ENCODE assay signal across 34 cellular contexts in genomic region chr13:24184855-24185254, GRCh38. TPM values are rescaled to one million over a fixed set of nuclear protein-coding genes. Genes with fewer than 3 reads are reported as not detected.
DNase-seq lines count a peak whose midpoint lies in the region; ATAC-seq, FAIRE-seq and TF ChIP-seq lines count a peak whose summit lies in the region.
"Had no signal": no experiment of that assay in that cellular context is flagged by ENCODE, and none has a peak within 500 bp of the region (broad histone marks: within the 10 kb centered on the region; RNA-seq: fewer than 3 reads in every experiment).

No MANE protein-coding gene starts in this region.

- peaks cover 17% of the 10 kb centered on the region for H3K9me3 Mint-ChIP-seq in nephron
- H3K9me3 Mint-ChIP-seq in activated T-helper 1 cell treated with anti-CD3 and anti-CD28 coated beads, Interleukin-12 subunit alpha, Interleukin-12 subunit beta, Interleukin-2, Interleukin-4 antibody, amounts not matched to agents 30 ng/mL and 10 ng/mL and 1 ng/mL, durations not matched to agents 14 hours and 24 hours and 36 hours, result peaks cover 22% of the 10 kb centered on the region

- H3K4me3 Mint-ChIP-seq in nephron, result peak overlapping the region in 1 of 3 experiments; percentile 1
- H3K4me3 Mint-ChIP-seq in activated T-helper 1 cell treated with anti-CD3 and anti-CD28 coated beads, Interleukin-12 subunit alpha, Interleukin-12 subunit beta, Interleukin-2, Interleukin-4 antibody, amounts not matched to agents 30 ng/mL and 10 ng/mL and 1 ng/mL, durations not matched to agents 14 hours and 24 hours and 36 hours, result no peak overlapping the region
- H3K4me3 Mint-ChIP-seq: activated CD4-positive, alpha-beta T cell treated with anti-CD3 and anti-CD28 coated beads for 36 hours; activated CD8-positive, alpha-beta T cell treated with anti-CD3 and anti-CD28 coated beads for 36 hours; activated naive CD4-positive, alpha-beta T cell treated with anti-CD3 and anti-CD28 coated beads, Interleukin-2, amount 10 ng/mL, durations not matched to agents 7 days and 5 days; activated T-helper 17 cell treated with anti-CD3 and anti-CD28 coated beads, Interleukin-2, amount 50 U/mL, for 72 hours; B cell; CD8-positive, alpha-beta T cell; immature natural killer cell; nephron progenitor cell; T-helper 2 cell treated with Interferon-gamma antibody and Interleukin-4, amounts not matched to agents 5 μg/mL and 100 μg/mL, for 36 hours had no signal

- DNase-seq in body of pancreas (peak in 3 of 4 donors; percentile 45 to 57 (median 49)), kidney (no peak), NCI-H446 treated with DMSO at 0.1 percent for 48 hours (lab: John Stamatoyannopoulos, UW) (no peak)
- no peak for DNase-seq in activated T-helper 1 cell treated with anti-CD3 and anti-CD28 coated beads, Interleukin-12 subunit alpha, Interleukin-12 subunit beta, Interleukin-2, Interleukin-4 antibody, amounts not matched to agents 30 ng/mL and 10 ng/mL and 1 ng/mL, durations not matched to agents 14 hours and 24 hours and 36 hours (ENCODE audit: low spot score)
- DNase-seq in stimulated activated naive CD4-positive, alpha-beta T cell treated with Interleukin-2 at 50 U/mL for 16 hours (lab: John Stamatoyannopoulos, UW), result no peak
- DNase-seq: activated CD4-positive, alpha-beta T cell treated with anti-CD3 and anti-CD28 coated beads for 36 hours; activated CD8-positive, alpha-beta memory T cell treated with anti-CD3 and anti-CD28 coated beads, Interleukin-2, amount 50 U/mL, for 48 hours; activated CD8-positive, alpha-beta T cell treated with anti-CD3 and anti-CD28 coated beads for 36 hours; activated naive CD4-positive, alpha-beta T cell treated with anti-CD3 and anti-CD28 coated beads, Interleukin-2, amount 10 ng/mL, durations not matched to agents 7 days and 5 days; adrenal gland; CD8-positive, alpha-beta T cell; cerebellar nuclear complex; DMS 273 treated with DMSO at 0.1 percent for 48 hours; immature natural killer cell; midbrain; NCI-H1105; NCI-H1930; NCI-H526 treated with DMSO at 0.1 percent for 48 hours; nephron progenitor cell; PC-9; retina; Right ventricle myocardium superior; stimulated activated CD4-positive, alpha-beta T cell treated with anti-CD3 and anti-CD28 coated beads, Interleukin-1b, Interleukin-23, amount 100 ng/mL, for 48 hours; stimulated activated naive CD8-positive, alpha-beta T cell treated with anti-CD3 and anti-CD28 coated beads, Interleukin-15, Interleukin-2, amounts not matched to agents 100 U/mL and 50 U/mL, for 24 hours had no signal

- H3K36me3 Mint-ChIP-seq in nephron (ENCODE audit: low read depth), result peaks cover 24% of the 10 kb centered on the region
- H3K36me3 Mint-ChIP-seq in activated T-helper 1 cell treated with anti-CD3 and anti-CD28 coated beads, Interleukin-12 subunit alpha, Interleukin-12 subunit beta, Interleukin-2, Interleukin-4 antibody, amounts not matched to agents 30 ng/mL and 10 ng/mL and 1 ng/mL, durations not matched to agents 14 hours and 24 hours and 36 hours (ENCODE audit: low read depth), result peaks cover 12% of the 10 kb centered on the region

- no peak for TF ChIP-seq POLR2A in body of pancreas (IDR thresholded peaks at IDR 0.05)

- intact Hi-C loops in body of pancreas (cut with DNase I) (no loop called here), kidney (cut with DNase I) (no loop called here)
- intact Hi-C loops in activated T-helper 1 cell treated with anti-CD3 and anti-CD28 coated beads, Interleukin-12 subunit alpha, Interleukin-12 subunit beta, Interleukin-2, Interleukin-4 antibody, amounts not matched to agents 30 ng/mL and 10 ng/mL and 1 ng/mL, durations not matched to agents 14 hours and 24 hours and 36 hours (cut with micrococcal nuclease), result loop anchor here (5.0 to 10.0 kb wide), 2 partner anchors 390 to 433 kb away; no protein-coding TSS in a partner anchor

- H3K27ac ChIP-seq in 22Rv1 (peak overlapping the region; percentile 86), body of pancreas (peak overlapping the region; percentile 96 to 99 (median 97)), kidney (ENCODE audit: low read depth in 2 of 2, low read length in 2 of 2) (peak overlapping the region; percentile 92 to 98)
- H3K27ac ChIP-seq: PC-9 had no signal

- H3K4me3 ChIP-seq in body of pancreas, result no peak overlapping the region
- peak overlapping the region; percentile 28 to 44 for H3K4me3 ChIP-seq in kidney (ENCODE audit: low read length in 2 of 2)
- H3K4me3 ChIP-seq: adrenal gland, GM12878, K562, PC-9 had no signal

- no peaks in the 10 kb centered on the region for H3K27me3 ChIP-seq in body of pancreas
- H3K27me3 ChIP-seq: adrenal gland had no signal

- H3K27me3 Mint-ChIP-seq in nephron (ENCODE audit: low read depth), result no peaks in the 10 kb centered on the region
- H3K27me3 Mint-ChIP-seq in activated T-helper 1 cell treated with anti-CD3 and anti-CD28 coated beads, Interleukin-12 subunit alpha, Interleukin-12 subunit beta, Interleukin-2, Interleukin-4 antibody, amounts not matched to agents 30 ng/mL and 10 ng/mL and 1 ng/mL, durations not matched to agents 14 hours and 24 hours and 36 hours (ENCODE audit: insufficient read depth), result no peaks in the 10 kb centered on the region
- H3K27me3 Mint-ChIP-seq: activated CD4-positive, alpha-beta T cell treated with anti-CD3 and anti-CD28 coated beads for 36 hours; activated CD8-positive, alpha-beta T cell treated with anti-CD3 and anti-CD28 coated beads for 36 hours; activated naive CD4-positive, alpha-beta T cell treated with anti-CD3 and anti-CD28 coated beads, Interleukin-2, amount 10 ng/mL, durations not matched to agents 7 days and 5 days; activated T-helper 17 cell treated with anti-CD3 and anti-CD28 coated beads, Interleukin-2, amount 50 U/mL, for 72 hours; B cell had no signal

- H3K9me3 ChIP-seq in body of pancreas, result no peaks in the 10 kb centered on the region
- peaks cover 0 to 5% of the 10 kb centered on the region in 2 donors for H3K9me3 ChIP-seq in kidney (ENCODE audit: control insufficient read depth in 1 of 2, low read length in 2 of 2)

- H3K27ac Mint-ChIP-seq in nephron, result peak overlapping the region; percentile 93 to 98 (median 94)
- H3K27ac Mint-ChIP-seq in activated T-helper 1 cell treated with anti-CD3 and anti-CD28 coated beads, Interleukin-12 subunit alpha, Interleukin-12 subunit beta, Interleukin-2, Interleukin-4 antibody, amounts not matched to agents 30 ng/mL and 10 ng/mL and 1 ng/mL, durations not matched to agents 14 hours and 24 hours and 36 hours, result no peak overlapping the region
- H3K27ac Mint-ChIP-seq: activated CD4-positive, alpha-beta T cell treated with anti-CD3 and anti-CD28 coated beads for 36 hours; activated CD8-positive, alpha-beta T cell treated with anti-CD3 and anti-CD28 coated beads for 36 hours; activated naive CD4-positive, alpha-beta T cell treated with anti-CD3 and anti-CD28 coated beads, Interleukin-2, amount 10 ng/mL, durations not matched to agents 7 days and 5 days; activated T-helper 17 cell treated with anti-CD3 and anti-CD28 coated beads, Interleukin-2, amount 50 U/mL, for 72 hours; B cell; CD8-positive, alpha-beta T cell; nephron progenitor cell; T-helper 2 cell treated with Interferon-gamma antibody and Interleukin-4, amounts not matched to agents 5 μg/mL and 100 μg/mL, for 36 hours had no signal

- no peak for FAIRE-seq in kidney (lab: Jason Lieb, UNC)
- FAIRE-seq: GM12878, H54, HTR-8/SVneo, K562 had no signal

- H3K4me1 ChIP-seq in body of pancreas (peaks cover 82% of the 10 kb centered on the region), kidney (ENCODE audit: control insufficient read depth in 1 of 2, insufficient read depth in 1 of 2, low read depth in 1 of 2, low read length in 2 of 2) (peaks cover 11 to 31% of the 10 kb centered on the region in 2 donors)

- peak overlapping the region in 1 of 2 donors; percentile 59 for H3K9ac ChIP-seq in kidney (ENCODE audit: low read length in 2 of 2)

- peaks cover 9% of the 10 kb centered on the region for H3K4me1 Mint-ChIP-seq in nephron
- peaks cover 64% of the 10 kb centered on the region for H3K4me1 Mint-ChIP-seq in activated T-helper 1 cell treated with anti-CD3 and anti-CD28 coated beads, Interleukin-12 subunit alpha, Interleukin-12 subunit beta, Interleukin-2, Interleukin-4 antibody, amounts not matched to agents 30 ng/mL and 10 ng/mL and 1 ng/mL, durations not matched to agents 14 hours and 24 hours and 36 hours (ENCODE audit: low read depth)
- H3K4me1 Mint-ChIP-seq: activated T-helper 17 cell treated with anti-CD3 and anti-CD28 coated beads, Interleukin-2, amount 50 U/mL, for 72 hours had no signal

- 14 to 16% methylated on average over 11 of the region's 11 CpGs for WGBS in body of pancreas, 2 donors

- peak; percentile 7 for ATAC-seq in body of pancreas
- ATAC-seq in GM21447 (IDR thresholded peaks at IDR 0.05; ENCODE audit: unreplicated experiment), result no peak
- ATAC-seq: activated CD4-positive, alpha-beta T cell treated with anti-CD3 and anti-CD28 coated beads for 36 hours; activated CD8-positive, alpha-beta T cell treated with anti-CD3 and anti-CD28 coated beads for 36 hours; activated T-helper 17 cell treated with anti-CD3 and anti-CD28 coated beads, Interleukin-2, amount 50 U/mL, for 72 hours; CD8-positive, alpha-beta T cell; GM12878; K562; stimulated activated naive CD8-positive, alpha-beta T cell treated with anti-CD3 and anti-CD28 coated beads, Interleukin-15, Interleukin-2, amounts not matched to agents 100 U/mL and 50 U/mL, for 24 hours had no signal

- H3K36me3 ChIP-seq in body of pancreas (replicated peaks in 1 of 2; ENCODE audit: insufficient read depth in 1 of 2, low read depth in 2 of 2) (no peaks in the 10 kb centered on the region), kidney (ENCODE audit: control insufficient read depth in 1 of 2, insufficient read depth in 2 of 2, low read length in 2 of 2) (no peaks in the 10 kb centered on the region)
- H3K36me3 ChIP-seq: adrenal gland had no signal

- no peak for TF ChIP-seq CTCF in 22Rv1 (IDR thresholded peaks at IDR 0.05)
- TF ChIP-seq CTCF in body of pancreas (IDR thresholded peaks at IDR 0.05), result no peak
- TF ChIP-seq CTCF in kidney (IDR thresholded peaks at IDR 0.05; ENCODE audit: borderline replicate concordance, extremely low read depth, insufficient read depth), result no peak
- TF ChIP-seq CTCF in nephron (IDR thresholded peaks at IDR 0.05; ENCODE audit: unreplicated experiment in 3 of 3), result no peak

RNA-seq across cellular contexts. Expression of gene SPATA13, which starts 24.3 kb away (rescaled TPM):
- total RNA-seq in body of pancreas (100 to 1,000 TPM in 1 of 2 donors, 10 to 100 TPM in 1; 83.3 to 359 TPM), kidney (69.2 TPM)
- 12.3 TPM for polyA plus RNA-seq in kidney (ENCODE audit: insufficient read depth, low read depth, low replicate concordance)
- total RNA-seq in activated T-helper 1 cell treated with anti-CD3 and anti-CD28 coated beads, Interleukin-12 subunit alpha, Interleukin-12 subunit beta, Interleukin-2, Interleukin-4 antibody, amounts not matched to agents 30 ng/mL and 10 ng/mL and 1 ng/mL, durations not matched to agents 14 hours and 24 hours and 36 hours, result 56.2 and 56.3 TPM in 2 replicates

Comparison
In these comparisons a context has a peak if more than half of its experiments do, and no peak if none do; other contexts are left out.
1. DNase-seq: peak in body of pancreas (3 of 4); none in kidney (single experiment), NCI-H446 treated with DMSO at 0.1 percent for 48 hours (single experiment), activated T-helper 1 cell treated with anti-CD3 and anti-CD28 coated beads, Interleukin-12 subunit alpha, Interleukin-12 subunit beta, Interleukin-2, Interleukin-4 antibody, amounts not matched to agents 30 ng/mL and 10 ng/mL and 1 ng/mL, durations not matched to agents 14 hours and 24 hours and 36 hours (single experiment) and stimulated activated naive CD4-positive, alpha-beta T cell treated with Interleukin-2 at 50 U/mL for 16 hours (single experiment).
2. H3K4me3 ChIP-seq: peak in kidney (2 of 2); none in body of pancreas (0 of 2).
3. Peak in every context shown above with its lines, with median percentiles within 50 percentile points of each other: H3K27ac ChIP-seq.